8 cellular contexts compared by ENCODE assay signal in the genomic region with DNA sequence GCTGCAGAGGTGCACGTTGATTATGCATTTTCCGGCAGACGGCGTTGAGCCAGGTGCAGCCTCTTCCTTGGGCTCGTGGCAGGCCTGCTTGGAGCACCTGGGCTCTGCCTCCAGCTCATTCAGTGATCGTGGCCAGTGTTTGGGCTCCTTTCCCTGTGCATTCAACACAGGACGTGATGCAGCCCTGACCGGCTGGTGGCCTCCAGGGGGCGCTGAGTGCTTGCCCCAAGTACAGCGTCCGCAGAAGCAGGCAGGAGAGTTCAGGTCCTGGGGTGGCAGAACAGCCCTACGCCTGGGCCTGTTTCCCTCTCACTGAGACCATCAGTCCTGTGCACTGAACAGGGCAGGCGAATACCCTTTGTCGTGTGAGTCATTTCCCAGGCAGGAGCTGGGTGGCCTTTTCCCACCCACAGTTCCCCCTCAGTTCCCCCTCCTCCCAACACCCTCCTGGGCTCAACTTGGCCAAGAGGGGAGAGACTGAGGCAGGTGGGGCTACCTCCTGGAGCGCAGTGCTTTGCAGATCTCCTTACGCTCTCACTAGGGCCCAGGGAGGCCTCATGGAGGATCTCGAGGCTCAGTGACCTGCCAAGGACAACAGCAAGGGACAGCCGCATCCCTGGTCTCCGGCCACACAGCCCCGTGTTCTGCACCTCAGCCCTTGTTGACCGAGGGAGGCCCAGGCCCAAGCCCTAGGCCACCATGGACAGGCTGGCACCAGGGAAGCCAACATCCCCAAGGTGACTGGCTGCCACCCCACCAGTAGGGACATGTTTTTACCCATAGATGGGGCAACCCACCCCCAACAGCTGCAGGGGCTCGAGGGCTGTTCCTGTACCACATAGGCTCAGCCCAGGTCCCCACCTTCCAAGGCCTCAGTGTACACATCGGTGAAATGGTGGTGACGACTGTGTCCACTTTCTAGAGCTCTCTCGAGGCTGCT. TPM values are rescaled to one million over a fixed set of nuclear protein-coding genes. Genes with fewer than 3 reads are reported as not detected.
DNase-seq lines count a peak whose midpoint lies in the region; ATAC-seq and TF ChIP-seq lines count a peak whose summit lies in the region.

No MANE protein-coding gene starts in this region.

- ATAC-seq in T-cell (replicated peaks in 1 of 4) = peak; percentile 81 to 91 (median 88)
- ATAC-seq in activated naive CD8-positive, alpha-beta T cell treated with anti-CD3 and anti-CD28 coated beads, Interleukin-2, amount 50 U/mL, for 24 hours = peak; percentile 85
- ATAC-seq in left cardiac atrium = peak; percentile 74 to 89
- no peak for ATAC-seq in HG03432 (IDR thresholded peaks at IDR 0.05; ENCODE audit: unreplicated experiment)

- H3K4me1 Mint-ChIP-seq in T-cell = no peaks in the 10 kb centered on the region
- H3K4me1 Mint-ChIP-seq in activated naive CD8-positive, alpha-beta T cell treated with anti-CD3 and anti-CD28 coated beads, Interleukin-2, amount 50 U/mL, for 24 hours = no peaks in the 10 kb centered on the region

- TF ChIP-seq POLR2A in vagina (IDR thresholded peaks at IDR 0.05) = no peak

- H3K4me1 ChIP-seq in vagina = no peaks in the 10 kb centered on the region

- no peaks in the 10 kb centered on the region for H3K27me3 Mint-ChIP-seq in T-cell
- no peaks in the 10 kb centered on the region for H3K27me3 Mint-ChIP-seq in activated naive CD8-positive, alpha-beta T cell treated with anti-CD3 and anti-CD28 coated beads, Interleukin-2, amount 50 U/mL, for 24 hours

- no peak overlapping the region for H3K4me3 ChIP-seq in GM06990 (replicated peaks; ENCODE audit: low read depth, low read length)
- no peak overlapping the region for H3K4me3 ChIP-seq in vagina

- POLR2A ChIA-PET in T-cell (lab: Charles Lee) = no interaction called here

- H3K27ac Mint-ChIP-seq in T-cell = no peak overlapping the region
- H3K27ac Mint-ChIP-seq in activated naive CD8-positive, alpha-beta T cell treated with anti-CD3 and anti-CD28 coated beads, Interleukin-2, amount 50 U/mL, for 24 hours = no peak overlapping the region

- H3K27me3 ChIP-seq in GM06990 (replicated peaks; ENCODE audit: control insufficient read depth, insufficient read depth, low read length) (no peaks in the 10 kb centered on the region), vagina (no peaks in the 10 kb centered on the region)

- H3K36me3 ChIP-seq in GM06990 (ENCODE audit: control insufficient read depth, insufficient read depth, low read length) (no peaks in the 10 kb centered on the region; the same call in 1 of the 2 replicates), vagina (peaks cover 0 to 51% of the 10 kb centered on the region in 2 donors)

- CTCF ChIA-PET in T-cell (lab: Charles Lee) = interaction anchor here (0.5 to 1.2 kb wide), 6 partner anchors 81 to 576 kb away, joined by 3 to 4 read pairs (median 4); a partner anchor contains a TSS

- H3K9me3 ChIP-seq in vagina = no peaks in the 10 kb centered on the region

- peak overlapping the region; percentile 37 for H3K27ac ChIP-seq in vagina

- DNase-seq in GM06990 (ENCODE audit: extremely low read depth, insufficient read length) = peak; percentile 59
- peak; percentile 48 for DNase-seq in NCI-H1105 treated with DMSO at 0.1 percent for 48 hours (lab: John Stamatoyannopoulos, UW)
- peak; percentile 55 to 83 (median 74) for DNase-seq in T-cell
- peak; percentile 83 for DNase-seq in activated naive CD8-positive, alpha-beta T cell treated with anti-CD3 and anti-CD28 coated beads, Interleukin-2, amount 50 U/mL, for 24 hours
- DNase-seq in left cardiac atrium = peak; percentile 88
- DNase-seq in renal cortical epithelial cell (ENCODE audit: low read depth) = peak; percentile 60
- DNase-seq in vagina (ENCODE audit: extremely low spot score in 2 of 2) = no peak

- peak; percentile 96 for TF ChIP-seq CTCF in GM06990 (IDR thresholded peaks at IDR 0.05; ENCODE audit: insufficient read depth, low read length, poor library complexity, severe bottlenecking)
- peak; percentile 87 to 94 (median 91) for TF ChIP-seq CTCF in vagina (IDR thresholded peaks at IDR 0.05)

- H3K9me3 Mint-ChIP-seq in T-cell = no peaks in the 10 kb centered on the region
- no peaks in the 10 kb centered on the region for H3K9me3 Mint-ChIP-seq in activated naive CD8-positive, alpha-beta T cell treated with anti-CD3 and anti-CD28 coated beads, Interleukin-2, amount 50 U/mL, for 24 hours

- intact Hi-C loops in left cardiac atrium (cut with DNase I) = loop anchor here (1.0 to 5.0 kb wide), 2 partner anchors 82 to 83 kb away; no protein-coding TSS in a partner anchor
- intact Hi-C loops in vagina (cut with DNase I) = loop anchor here (2.0 to 10.0 kb wide), 3 partner anchors 83 to 421 kb away; a partner anchor contains a TSS

- no peak overlapping the region for H3K4me3 Mint-ChIP-seq in T-cell
- no peak overlapping the region for H3K4me3 Mint-ChIP-seq in activated naive CD8-positive, alpha-beta T cell treated with anti-CD3 and anti-CD28 coated beads, Interleukin-2, amount 50 U/mL, for 24 hours

- H3K36me3 Mint-ChIP-seq in T-cell = peaks cover 7% of the 10 kb centered on the region
- no peaks in the 10 kb centered on the region for H3K36me3 Mint-ChIP-seq in activated naive CD8-positive, alpha-beta T cell treated with anti-CD3 and anti-CD28 coated beads, Interleukin-2, amount 50 U/mL, for 24 hours (ENCODE audit: low read depth)

RNA-seq across cellular contexts. Expression of a gene that starts 52.9 kb away (rescaled TPM):
- 10 to 100 TPM; 17.9 to 30.3 (median 25.1) TPM for total RNA-seq in T-cell
- 10 to 100 TPM; 17.2 to 22.6 TPM for total RNA-seq in left cardiac atrium
- total RNA-seq in renal cortical epithelial cell = 14.4 and 19.8 TPM in 2 replicates
- total RNA-seq in vagina = 30.0 TPM

RNA-seq across cellular contexts. Expression of a gene that starts 53.0 kb away (rescaled TPM):
- 1,000 to 10,000 TPM; 1,494 to 1,979 (median 1,776) TPM for total RNA-seq in T-cell
- total RNA-seq in left cardiac atrium = 100 to 1,000 TPM; 691 to 730 TPM
- 1,410 and 1,691 TPM in 2 replicates for total RNA-seq in renal cortical epithelial cell
- 2,572 TPM for total RNA-seq in vagina

Comparison
In these comparisons a context has a peak if more than half of its experiments do, and no peak if none do; other contexts are left out.
1. DNase-seq: peak in GM06990 (single experiment), NCI-H1105 treated with DMSO at 0.1 percent for 48 hours (single experiment), T-cell (34 of 34), activated naive CD8-positive, alpha-beta T cell treated with anti-CD3 and anti-CD28 coated beads, Interleukin-2, amount 50 U/mL, for 24 hours (single experiment), left cardiac atrium (single experiment) and renal cortical epithelial cell (single experiment); none in vagina (0 of 2).